Comparison of ENCODE assay signal across 15 cellular contexts in genomic region chr5:68304421-68305052, GRCh38.
DNase-seq lines count a peak whose midpoint lies in the region; ATAC-seq lines count a peak whose summit lies in the region.
"Had no signal": no experiment of that assay in that cellular context is flagged by ENCODE, and none has a peak within 500 bp of the region (broad histone marks: within the 10 kb centered on the region; RNA-seq: fewer than 3 reads in every experiment).

No MANE protein-coding gene starts in this region.

- H3K36me3 ChIP-seq in GM23248 (ENCODE audit: low read depth) = peaks cover 9% of the 10 kb centered on the region; the same call in 1 of the 2 replicates

- no peak overlapping the region for H3K9ac ChIP-seq in GM23248

- intact Hi-C loops in activated T-helper 1 cell treated with anti-CD3 and anti-CD28 coated beads, Interleukin-12 subunit alpha, Interleukin-12 subunit beta, Interleukin-2, Interleukin-4 antibody, amounts not matched to agents 30 ng/mL and 10 ng/mL and 1 ng/mL, durations not matched to agents 14 hours and 24 hours and 36 hours (cut with micrococcal nuclease) = loop anchor here (1.0 to 5.0 kb wide), 4 partner anchors 11 to 158 kb away; no protein-coding TSS in a partner anchor
- intact Hi-C loops in left colon (cut with DNase I, micrococcal nuclease) = loop anchor here in 1 of 2 donors (5.0 kb wide), 1 partner anchor 358 kb away; no protein-coding TSS in a partner anchor

- peak overlapping the region; percentile 24 for H3K27ac Mint-ChIP-seq in activated T-helper 1 cell treated with anti-CD3 and anti-CD28 coated beads, Interleukin-12 subunit alpha, Interleukin-12 subunit beta, Interleukin-2, Interleukin-4 antibody, amounts not matched to agents 30 ng/mL and 10 ng/mL and 1 ng/mL, durations not matched to agents 14 hours and 24 hours and 36 hours
- H3K27ac Mint-ChIP-seq: CD8-positive, alpha-beta T cell; memory B cell had no signal

- 48 to 54% methylated on average over 3 of the region's 3 CpGs for WGBS in GM23248 (ENCODE audit: low coverage in 1 of 2, low lambda C conversion rate in 2 of 2, missing lambda C conversion rate in 2 of 2), 2 experiments

- H3K4me2 ChIP-seq in GM23248 (ENCODE audit: unreplicated experiment) = peak overlapping the region; percentile 37

- H3F3A ChIP-seq in GM23248 (ENCODE audit: insufficient read depth) = peaks cover 7% of the 10 kb centered on the region; the same call in 1 of the 2 replicates

- no peak overlapping the region for H3K27ac ChIP-seq in GM23248
- H3K27ac ChIP-seq: 22Rv1, testis had no signal

- no peaks in the 10 kb centered on the region for H3K79me2 ChIP-seq in GM23248 (ENCODE audit: insufficient read depth)

- no peaks in the 10 kb centered on the region for H3K9me3 ChIP-seq in GM23248 (ENCODE audit: low read depth)
- H3K9me3 ChIP-seq: spleen, testis had no signal

- peaks cover 29% of the 10 kb centered on the region for H3K4me1 Mint-ChIP-seq in activated T-helper 1 cell treated with anti-CD3 and anti-CD28 coated beads, Interleukin-12 subunit alpha, Interleukin-12 subunit beta, Interleukin-2, Interleukin-4 antibody, amounts not matched to agents 30 ng/mL and 10 ng/mL and 1 ng/mL, durations not matched to agents 14 hours and 24 hours and 36 hours (ENCODE audit: low read depth)

- peaks cover 14% of the 10 kb centered on the region for H3K27me3 Mint-ChIP-seq in activated T-helper 1 cell treated with anti-CD3 and anti-CD28 coated beads, Interleukin-12 subunit alpha, Interleukin-12 subunit beta, Interleukin-2, Interleukin-4 antibody, amounts not matched to agents 30 ng/mL and 10 ng/mL and 1 ng/mL, durations not matched to agents 14 hours and 24 hours and 36 hours (ENCODE audit: insufficient read depth)
- H3K27me3 Mint-ChIP-seq: memory B cell had no signal

- in situ Hi-C loops in GM23248 (cut with MboI) = no loop called here

- no peaks in the 10 kb centered on the region for H3K27me3 ChIP-seq in GM23248 (replicated peaks; ENCODE audit: insufficient read depth)
- H3K27me3 ChIP-seq: spleen, testis had no signal

- no peak overlapping the region for H3K4me3 Mint-ChIP-seq in activated T-helper 1 cell treated with anti-CD3 and anti-CD28 coated beads, Interleukin-12 subunit alpha, Interleukin-12 subunit beta, Interleukin-2, Interleukin-4 antibody, amounts not matched to agents 30 ng/mL and 10 ng/mL and 1 ng/mL, durations not matched to agents 14 hours and 24 hours and 36 hours
- H3K4me3 Mint-ChIP-seq: CD8-positive, alpha-beta T cell; memory B cell had no signal

- H3K4me1 ChIP-seq in GM23248 (ENCODE audit: insufficient read depth) = peaks cover 9% of the 10 kb centered on the region
- H3K4me1 ChIP-seq: testis had no signal

- ATAC-seq in left colon (peak; percentile 48), HG02884 (IDR thresholded peaks at IDR 0.05; ENCODE audit: unreplicated experiment) (no peak), HG03342 (IDR thresholded peaks at IDR 0.05; ENCODE audit: unreplicated experiment) (no peak)
- ATAC-seq: CD8-positive, alpha-beta T cell had no signal

- no peak overlapping the region for H2AFZ ChIP-seq in GM23248

- no peaks in the 10 kb centered on the region for H4K20me1 ChIP-seq in GM23248 (ENCODE audit: insufficient read depth)

- peaks cover 13% of the 10 kb centered on the region for H3K36me3 Mint-ChIP-seq in activated T-helper 1 cell treated with anti-CD3 and anti-CD28 coated beads, Interleukin-12 subunit alpha, Interleukin-12 subunit beta, Interleukin-2, Interleukin-4 antibody, amounts not matched to agents 30 ng/mL and 10 ng/mL and 1 ng/mL, durations not matched to agents 14 hours and 24 hours and 36 hours (ENCODE audit: low read depth)

- peak; percentile 10 for DNase-seq in NCI-H82 (lab: John Stamatoyannopoulos, UW)
- no peak for DNase-seq in NCI-H82 treated with DMSO at 0.1 percent for 48 hours (lab: John Stamatoyannopoulos, UW; ENCODE audit: unreplicated experiment)
- DNase-seq in GM23248 = peak; percentile 53
- no peak for DNase-seq in activated T-helper 1 cell treated with anti-CD3 and anti-CD28 coated beads, Interleukin-12 subunit alpha, Interleukin-12 subunit beta, Interleukin-2, Interleukin-4 antibody, amounts not matched to agents 30 ng/mL and 10 ng/mL and 1 ng/mL, durations not matched to agents 14 hours and 24 hours and 36 hours (ENCODE audit: low spot score)
- DNase-seq in left colon = no peak
- DNase-seq in dedifferentiated amniotic fluid mesenchymal stem cell (ENCODE audit: extremely low spot score) = no peak
- DNase-seq: activated gamma-delta T cell treated with Interleukin-2 at 50 U/mL for 16 hours; CD8-positive, alpha-beta T cell; GOT3; spleen; testis had no signal

- no peaks in the 10 kb centered on the region for H3K9me2 ChIP-seq in GM23248 (ENCODE audit: insufficient read depth)

- H3K4me3 ChIP-seq in GM23248 = no peak overlapping the region
- H3K4me3 ChIP-seq: spleen, testis had no signal

- no peaks in the 10 kb centered on the region for H3K9me3 Mint-ChIP-seq in activated T-helper 1 cell treated with anti-CD3 and anti-CD28 coated beads, Interleukin-12 subunit alpha, Interleukin-12 subunit beta, Interleukin-2, Interleukin-4 antibody, amounts not matched to agents 30 ng/mL and 10 ng/mL and 1 ng/mL, durations not matched to agents 14 hours and 24 hours and 36 hours
- H3K9me3 Mint-ChIP-seq: CD8-positive, alpha-beta T cell; memory B cell had no signal

Comparison
In these comparisons a context has a peak if more than half of its experiments do, and no peak if none do; other contexts are left out.
1. DNase-seq: peak in NCI-H82 (single experiment) and GM23248 (single experiment); none in NCI-H82 treated with DMSO at 0.1 percent for 48 hours (single experiment), activated T-helper 1 cell treated with anti-CD3 and anti-CD28 coated beads, Interleukin-12 subunit alpha, Interleukin-12 subunit beta, Interleukin-2, Interleukin-4 antibody, amounts not matched to agents 30 ng/mL and 10 ng/mL and 1 ng/mL, durations not matched to agents 14 hours and 24 hours and 36 hours (single experiment), left colon (0 of 2) and dedifferentiated amniotic fluid mesenchymal stem cell (single experiment).